In the genomic region with DNA sequence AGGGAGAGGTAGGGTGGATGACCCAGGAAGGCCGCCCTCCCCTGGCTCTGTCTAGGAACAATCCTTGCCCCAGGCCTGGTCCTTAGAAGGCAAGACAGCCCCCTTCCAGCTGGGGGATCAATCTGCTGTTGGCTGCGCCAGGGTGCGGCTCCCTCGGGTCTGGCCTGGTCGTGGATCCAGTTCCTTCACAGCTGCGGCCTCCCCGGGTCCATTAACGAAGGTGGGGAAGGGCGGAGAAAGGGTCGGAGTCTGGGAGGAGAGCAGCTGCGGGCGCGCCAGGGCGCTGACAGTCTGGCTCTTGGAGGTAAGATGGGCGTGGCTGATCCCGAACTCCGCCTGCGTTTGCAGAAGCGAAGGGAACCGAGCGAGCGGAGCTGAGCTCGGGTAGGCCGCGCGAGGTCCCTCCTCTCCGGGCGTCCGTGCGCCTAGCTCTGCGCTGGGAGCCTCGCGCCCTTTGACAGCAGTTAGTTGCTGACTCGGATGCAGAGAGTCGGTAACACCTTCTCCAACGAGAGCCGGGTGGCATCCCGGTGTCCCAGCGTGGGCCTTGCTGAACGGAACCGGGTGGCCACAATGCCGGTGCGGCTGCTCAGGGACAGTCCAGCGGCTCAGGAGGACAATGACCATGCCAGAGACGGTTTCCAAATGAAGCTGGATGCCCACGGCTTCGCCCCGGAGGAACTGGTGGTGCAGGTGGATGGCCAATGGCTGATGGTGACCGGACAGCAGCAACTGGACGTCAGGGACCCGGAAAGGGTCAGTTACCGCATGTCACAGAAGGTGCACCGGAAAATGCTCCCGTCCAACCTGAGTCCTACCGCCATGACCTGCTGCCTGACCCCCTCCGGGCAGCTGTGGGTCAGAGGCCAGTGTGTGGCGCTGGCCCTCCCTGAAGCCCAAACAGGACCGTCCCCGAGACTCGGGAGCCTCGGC, we compare ENCODE assay signal across 10 cellular contexts. TPM values are rescaled to one million over a fixed set of nuclear protein-coding genes. Genes with fewer than 3 reads are reported as not detected.
DNase-seq lines count a peak whose midpoint lies in the region; ATAC-seq and TF ChIP-seq lines count a peak whose summit lies in the region.
"Had no signal": no experiment of that assay in that cellular context is flagged by ENCODE, and none has a peak within 500 bp of the region (broad histone marks: within the 10 kb centered on the region; RNA-seq: fewer than 3 reads in every experiment).

HSPB9 (plus strand) TSS at position 434 of the 933 bp plus-strand sequence; CDS start at position 481, 47 bp downstream.

- H3K27ac Mint-ChIP-seq in natural killer cell treated with Interleukin-12 subunit alpha and Interleukin-12 subunit beta and Interleukin-15 and Interleukin-18, amount 100 ng/mL, for 72 hours, result peak within 1 kb of the TSS; percentile 57 to 83

- no peak for ATAC-seq in natural killer cell treated with Interleukin-12 subunit alpha and Interleukin-12 subunit beta and Interleukin-15 and Interleukin-18, amount 100 ng/mL, for 72 hours
- ATAC-seq in HG03135 (IDR thresholded peaks at IDR 0.05; ENCODE audit: unreplicated experiment) (no peak), HG03139 (IDR thresholded peaks at IDR 0.05; ENCODE audit: unreplicated experiment) (no peak), GM18867 (IDR thresholded peaks at IDR 0.05; ENCODE audit: unreplicated experiment) (no peak)

- H3K27me3 Mint-ChIP-seq in natural killer cell treated with Interleukin-12 subunit alpha and Interleukin-12 subunit beta and Interleukin-15 and Interleukin-18, amount 100 ng/mL, for 72 hours, result no peaks in the 10 kb centered on the region

- no peaks in the 10 kb centered on the region for H3K9me3 Mint-ChIP-seq in natural killer cell treated with Interleukin-12 subunit alpha and Interleukin-12 subunit beta and Interleukin-15 and Interleukin-18, amount 100 ng/mL, for 72 hours

- H3K4me3 Mint-ChIP-seq in natural killer cell treated with Interleukin-12 subunit alpha and Interleukin-12 subunit beta and Interleukin-15 and Interleukin-18, amount 100 ng/mL, for 72 hours, result peak within 1 kb of the TSS; percentile 65

- in situ Hi-C loops in GM13977 (cut with MboI; ENCODE audit: low pct_unique_long_range_greater_than_20kb, low sequenced_read_pairs, unreplicated experiment), result loop anchor here (25.0 kb wide), 1 partner anchor 385 kb away; the partner anchor contains the start of gene HAP1

- no peak for TF ChIP-seq CTCF in epithelial cell of esophagus (IDR thresholded peaks at IDR 0.05; ENCODE audit: insufficient read depth, low read depth, low read length, missing control alignments)
- TF ChIP-seq CTCF in GM13977 (IDR thresholded peaks at IDR 0.05; ENCODE audit: extremely low read depth, insufficient read depth, missing control alignments), result no peak

- DNase-seq in DMS153 treated with DMSO at 0.1 percent for 48 hours (lab: John Stamatoyannopoulos, UW; ENCODE audit: unreplicated experiment) (peak; percentile 74), NCI-H526 (lab: John Stamatoyannopoulos, UW) (peak; percentile 47 to 88), epithelial cell of esophagus (ENCODE audit: low read depth) (peak; percentile 81), GM13977 (ENCODE audit: low spot score) (no peak)
- no peak for DNase-seq in natural killer cell treated with Interleukin-12 subunit alpha and Interleukin-12 subunit beta and Interleukin-15 and Interleukin-18, amount 100 ng/mL, for 72 hours (ENCODE audit: low spot score)
- DNase-seq: effector CD4-positive, alpha-beta T cell; NCI-H1092 had no signal

- peaks cover 10 to 16% of the 10 kb centered on the region in 2 donors for H3K4me1 Mint-ChIP-seq in natural killer cell treated with Interleukin-12 subunit alpha and Interleukin-12 subunit beta and Interleukin-15 and Interleukin-18, amount 100 ng/mL, for 72 hours (ENCODE audit: low read depth in 2 of 2)

- H3K36me3 Mint-ChIP-seq in natural killer cell treated with Interleukin-12 subunit alpha and Interleukin-12 subunit beta and Interleukin-15 and Interleukin-18, amount 100 ng/mL, for 72 hours, result peaks cover 7% of the 10 kb centered on the region

- H3K4me3 ChIP-seq in epithelial cell of esophagus (ENCODE audit: low read length), result no peak within 1 kb of the TSS

RNA-seq across cellular contexts. Expression of gene HSPB9, which starts in this region (rescaled TPM):
- not detected for total RNA-seq in natural killer cell treated with Interleukin-12 subunit alpha and Interleukin-12 subunit beta and Interleukin-15 and Interleukin-18, amount 100 ng/mL, for 72 hours

Comparison
In these comparisons a context has a peak if more than half of its experiments do, and no peak if none do; other contexts are left out.
1. DNase-seq: peak in DMS153 treated with DMSO at 0.1 percent for 48 hours (single experiment), NCI-H526 (2 of 2) and epithelial cell of esophagus (single experiment); none in natural killer cell treated with Interleukin-12 subunit alpha and Interleukin-12 subunit beta and Interleukin-15 and Interleukin-18, amount 100 ng/mL, for 72 hours (single experiment) and GM13977 (single experiment).